Comparison of ENCODE assay signal across 9 cellular contexts in genomic region chr18:63518178-63519012, GRCh38. TPM values are rescaled to one million over a fixed set of nuclear protein-coding genes. Genes with fewer than 3 reads are reported as not detected.
A peak's percentile ranks its signal among the peaks of the same experiment; 100 is the strongest.
DNase-seq lines count a peak whose midpoint lies in the region; ATAC-seq and TF ChIP-seq lines count a peak whose summit lies in the region.
"Had no signal": no experiment of that assay in that cellular context is flagged by ENCODE, and none has a peak within 500 bp of the region (broad histone marks: within the 10 kb centered on the region; RNA-seq: fewer than 3 reads in every experiment).

No MANE protein-coding gene starts in this region.

- DNase-seq in CD4-positive, CD25-positive, alpha-beta regulatory T cell: peak; percentile 29 to 72 (median 53)
- DNase-seq in GM19238 (ENCODE audit: insufficient read length, low spot score): peak; percentile 13
- peak; percentile 88 for DNase-seq in NCI-H345 (lab: John Stamatoyannopoulos, UW)
- peak; percentile 82 for DNase-seq in WERI-Rb-1
- DNase-seq in cerebellar cortex (ENCODE audit: low spot score): peak; percentile 82
- DNase-seq in stimulated activated CD8-positive, alpha-beta memory T cell treated with anti-CD3 and anti-CD28 coated beads, Interleukin-12 subunit alpha, Interleukin-12 subunit beta, amount 100 ng/mL, for 24 hours (ENCODE audit: extremely low read depth): peak; percentile 7

- no peaks in the 10 kb centered on the region for H3K36me3 ChIP-seq in CD4-positive, CD25-positive, alpha-beta regulatory T cell (ENCODE audit: control insufficient read depth, insufficient read depth, low read length)
- no peaks in the 10 kb centered on the region for H3K36me3 ChIP-seq in WERI-Rb-1
- no peaks in the 10 kb centered on the region for H3K36me3 ChIP-seq in liver (ENCODE audit: control insufficient read depth in 4 of 4, insufficient read depth in 3 of 4, low read depth in 1 of 4, low read length in 3 of 4)

- WGBS in liver: 27% methylated on average over 16 of the region's 16 CpGs

- peaks cover 10% of the 10 kb centered on the region for H3K27me3 Mint-ChIP-seq in CD4-positive, CD25-positive, alpha-beta regulatory T cell

- no peak overlapping the region for H3K4me3 ChIP-seq in CD4-positive, CD25-positive, alpha-beta regulatory T cell (ENCODE audit: low read depth, low read length)
- H3K4me3 ChIP-seq in WERI-Rb-1 (ENCODE audit: low read depth, low read length) (no peak overlapping the region), liver (ENCODE audit: low read depth in 1 of 3, low read length in 3 of 3) (no peak overlapping the region)

- H3K9me3 Mint-ChIP-seq in CD4-positive, CD25-positive, alpha-beta regulatory T cell: peaks cover 0 to under 1% (median 0%) of the 10 kb centered on the region in 7 donors
- H3K9me3 Mint-ChIP-seq: T-helper 1 cell treated with Interleukin-12 subunit alpha and Interleukin-12 subunit beta and Interleukin-4 antibody, amounts not matched to agents 30 μg/mL and 1 μg/mL, for 36 hours had no signal

- H3K4me3 Mint-ChIP-seq in CD4-positive, CD25-positive, alpha-beta regulatory T cell: no peak overlapping the region
- H3K4me3 Mint-ChIP-seq: T-helper 1 cell treated with Interleukin-12 subunit alpha and Interleukin-12 subunit beta and Interleukin-4 antibody, amounts not matched to agents 30 μg/mL and 1 μg/mL, for 36 hours had no signal

- H3K27ac ChIP-seq in CD4-positive, CD25-positive, alpha-beta regulatory T cell (ENCODE audit: insufficient read depth, low read length, poor library complexity, severe bottlenecking): no peak overlapping the region
- H3K27ac ChIP-seq in WERI-Rb-1: no peak overlapping the region
- H3K27ac ChIP-seq in liver (ENCODE audit: low read depth in 1 of 2, low read length in 2 of 2): no peak overlapping the region

- peak overlapping the region in 1 of 3 donors; percentile 22 for H3K27ac Mint-ChIP-seq in CD4-positive, CD25-positive, alpha-beta regulatory T cell
- H3K27ac Mint-ChIP-seq: T-helper 1 cell treated with Interleukin-12 subunit alpha and Interleukin-12 subunit beta and Interleukin-4 antibody, amounts not matched to agents 30 μg/mL and 1 μg/mL, for 36 hours had no signal

- H3K9ac ChIP-seq in liver (ENCODE audit: low read depth in 1 of 2, low read length in 2 of 2): no peak overlapping the region

- TF ChIP-seq CTCF in WERI-Rb-1 (IDR thresholded peaks at IDR 0.05; ENCODE audit: low read depth, low read length) (peak; percentile 73), liver (IDR thresholded peaks at IDR 0.05; ENCODE audit: low read depth, low read length, missing input control) (peak; percentile 81)

- H3K4me1 ChIP-seq in CD4-positive, CD25-positive, alpha-beta regulatory T cell (ENCODE audit: control insufficient read depth, insufficient read depth, low read length, poor library complexity, severe bottlenecking): no peaks in the 10 kb centered on the region
- H3K4me1 ChIP-seq in liver (ENCODE audit: control insufficient read depth in 4 of 4, insufficient read depth in 4 of 4, low read length in 3 of 4): no peaks in the 10 kb centered on the region

- no peaks in the 10 kb centered on the region for H3K36me3 Mint-ChIP-seq in CD4-positive, CD25-positive, alpha-beta regulatory T cell

- peak; percentile 66 to 67 for ATAC-seq in CD4-positive, CD25-positive, alpha-beta regulatory T cell (ENCODE audit: low read depth in 2 of 2)
- peak; percentile 91 for ATAC-seq in HG03342 (IDR thresholded peaks at IDR 0.05; ENCODE audit: unreplicated experiment)

- H3K9me3 ChIP-seq in CD4-positive, CD25-positive, alpha-beta regulatory T cell (ENCODE audit: control insufficient read depth in 2 of 2, low read length in 2 of 2): no peaks in the 10 kb centered on the region
- no peaks in the 10 kb centered on the region for H3K9me3 ChIP-seq in WERI-Rb-1 (ENCODE audit: severe bottlenecking)
- H3K9me3 ChIP-seq in liver (ENCODE audit: control insufficient read depth in 4 of 4, low read length in 3 of 4): no peaks in the 10 kb centered on the region

- peak; percentile 92 for TF ChIP-seq RAD21 in liver (IDR thresholded peaks at IDR 0.05)

- peaks cover 0 to 6% (median 0%) of the 10 kb centered on the region in 4 donors for H3K4me1 Mint-ChIP-seq in CD4-positive, CD25-positive, alpha-beta regulatory T cell

- peaks cover 14% of the 10 kb centered on the region for H3K27me3 ChIP-seq in CD4-positive, CD25-positive, alpha-beta regulatory T cell (ENCODE audit: control insufficient read depth, insufficient read depth, low read length)
- H3K27me3 ChIP-seq in WERI-Rb-1 (ENCODE audit: insufficient read depth, low read depth, severe bottlenecking): no peaks in the 10 kb centered on the region
- H3K27me3 ChIP-seq in liver (ENCODE audit: control insufficient read depth in 4 of 4, insufficient read depth in 4 of 4, low read length in 3 of 4): peaks cover 0 to 6% (median 0%) of the 10 kb centered on the region in 4 donors

TF ChIP-seq in liver, 16 proteins besides CTCF, POLR2A, EP300 and RAD21:
- TF ChIP-seq ZBTB33 (IDR thresholded peaks at IDR 0.05) (no peak), JUND (IDR thresholded peaks at IDR 0.05) (no peak), FOXA1 (IDR thresholded peaks at IDR 0.05) (no peak), NR2F2 (IDR thresholded peaks at IDR 0.05) (no peak), HNF4G (IDR thresholded peaks at IDR 0.05) (no peak), YY1 (IDR thresholded peaks at IDR 0.05) (no peak), SP1 (IDR thresholded peaks at IDR 0.05) (no peak), TAF1 (conservative IDR thresholded peaks at IDR 0.05) (no peak)
- TF ChIP-seq, protein P1, sequence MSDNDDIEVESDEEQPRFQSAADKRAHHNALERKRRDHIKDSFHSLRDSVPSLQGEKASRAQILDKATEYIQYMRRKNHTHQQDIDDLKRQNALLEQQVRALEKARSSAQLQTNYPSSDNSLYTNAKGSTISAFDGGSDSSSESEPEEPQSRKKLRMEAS (IDR thresholded peaks at IDR 0.05): no peak
- TF ChIP-seq, protein P2, sequence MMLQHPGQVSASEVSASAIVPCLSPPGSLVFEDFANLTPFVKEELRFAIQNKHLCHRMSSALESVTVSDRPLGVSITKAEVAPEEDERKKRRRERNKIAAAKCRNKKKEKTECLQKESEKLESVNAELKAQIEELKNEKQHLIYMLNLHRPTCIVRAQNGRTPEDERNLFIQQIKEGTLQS (IDR thresholded peaks at IDR 0.05): no peak
TF ChIP-seq in liver: peak in this region for 0.

RNA-seq across cellular contexts. Expression of gene SERPINB12, which starts 23.8 kb away (rescaled TPM):
- total RNA-seq in CD4-positive, CD25-positive, alpha-beta regulatory T cell: not detected
- not detected for polyA plus RNA-seq in CD4-positive, CD25-positive, alpha-beta regulatory T cell
- total RNA-seq in liver: not detected
- polyA plus RNA-seq in liver: not detected

RNA-seq across cellular contexts. Expression of gene SERPINB5, which starts 41.6 kb away (rescaled TPM):
- not detected for total RNA-seq in CD4-positive, CD25-positive, alpha-beta regulatory T cell
- polyA plus RNA-seq in CD4-positive, CD25-positive, alpha-beta regulatory T cell: not detected
- total RNA-seq in liver: not detected
- under 1 TPM in 1 of 2 donors, not detected in 1; 0.05 TPM for polyA plus RNA-seq in liver

Comparison
In these comparisons a context has a peak if more than half of its experiments do, and no peak if none do; other contexts are left out.
1. DNase-seq: peak in every context shown above with its lines; median percentile 88 in NCI-H345; 82 in WERI-Rb-1; 82 in cerebellar cortex; 53 in CD4-positive, CD25-positive, alpha-beta regulatory T cell; 13 in GM19238; 7 in stimulated activated CD8-positive, alpha-beta memory T cell treated with anti-CD3 and anti-CD28 coated beads, Interleukin-12 subunit alpha, Interleukin-12 subunit beta, amount 100 ng/mL, for 24 hours.